9 cellular contexts compared by ENCODE assay signal in genomic region chr16:22948058-22948602, GRCh38.
A peak's percentile ranks its signal among the peaks of the same experiment; 100 is the strongest.
DNase-seq lines count a peak whose midpoint lies in the region; ATAC-seq and TF ChIP-seq lines count a peak whose summit lies in the region.
"Had no signal": no experiment of that assay in that cellular context is flagged by ENCODE, and none has a peak within 500 bp of the region (broad histone marks: within the 10 kb centered on the region; RNA-seq: fewer than 3 reads in every experiment).

No MANE protein-coding gene starts in this region.

- H3K27ac Mint-ChIP-seq in naive B cell = no peak overlapping the region
- H3K27ac Mint-ChIP-seq in CD8-positive, alpha-beta T cell = no peak overlapping the region

- in situ Hi-C loops in GM13977 (cut with MboI; ENCODE audit: low pct_unique_long_range_greater_than_20kb, low sequenced_read_pairs, unreplicated experiment) = no loop called here

- intact Hi-C loops in CD8-positive, alpha-beta T cell (cut with DNase I, micrococcal nuclease) = no loop called here
- intact Hi-C loops in left colon (cut with DNase I, micrococcal nuclease) = loop anchor here in 1 of 2 donors (10.0 kb wide), 1 partner anchor 273 kb away; no protein-coding TSS in a partner anchor

- peaks cover 3% of the 10 kb centered on the region for H3K27me3 ChIP-seq in CD8-positive, alpha-beta T cell (ENCODE audit: insufficient read depth, low read length)

- ATAC-seq in naive B cell (ENCODE audit: low read depth in 2 of 2) (peak; percentile 49 to 53), GM21529 (IDR thresholded peaks at IDR 0.05; ENCODE audit: unreplicated experiment) (no peak), left colon (no peak)
- no peak for ATAC-seq in CD8-positive, alpha-beta T cell

- H3K4me1 Mint-ChIP-seq in naive B cell = peaks cover 9 to 21% (median 17%) of the 10 kb centered on the region in 3 donors
- peaks cover 4% of the 10 kb centered on the region for H3K4me1 Mint-ChIP-seq in CD8-positive, alpha-beta T cell (ENCODE audit: low read depth)

- H3K4me3 Mint-ChIP-seq in naive B cell = peak overlapping the region in 7 of 8 donors; percentile 29 to 81 (median 61)
- no peak overlapping the region for H3K4me3 Mint-ChIP-seq in CD8-positive, alpha-beta T cell

- H3K27me3 Mint-ChIP-seq in naive B cell = peaks cover 50 to 58% (median 51%) of the 10 kb centered on the region in 3 donors
- peaks cover 45% of the 10 kb centered on the region for H3K27me3 Mint-ChIP-seq in CD8-positive, alpha-beta T cell (ENCODE audit: low read depth)

- H3K9me3 ChIP-seq in CD8-positive, alpha-beta T cell (ENCODE audit: low read length) = no peaks in the 10 kb centered on the region
- H3K9me3 ChIP-seq: Caco-2 had no signal

- no peak overlapping the region for H3K27ac ChIP-seq in CD8-positive, alpha-beta T cell (ENCODE audit: low read depth, low read length)

- CTCF ChIA-PET in CD8-positive, alpha-beta T cell (lab: Charles Lee) = no interaction called here

- H3K4me3 ChIP-seq in AG10803 (ENCODE audit: low read length) = peak overlapping the region; percentile 22; the same call in 1 of the 2 replicates
- H3K4me3 ChIP-seq in CD8-positive, alpha-beta T cell (ENCODE audit: low read depth, low read length) = no peak overlapping the region

- no peaks in the 10 kb centered on the region for H3K4me1 ChIP-seq in CD8-positive, alpha-beta T cell (ENCODE audit: insufficient read depth, low read length)
- H3K4me1 ChIP-seq: Caco-2 had no signal

- TF ChIP-seq CTCF in AG10803 (conservative IDR thresholded peaks at IDR 0.05; ENCODE audit: low read length) = 0 out of 2 replicates have a peak, but pooled peaks have one; percentile 1
- no peak for TF ChIP-seq CTCF in GM13977 (IDR thresholded peaks at IDR 0.05; ENCODE audit: extremely low read depth, insufficient read depth, missing control alignments)
- no peak for TF ChIP-seq CTCF in CD8-positive, alpha-beta T cell (IDR thresholded peaks at IDR 0.05)

- H3K36me3 ChIP-seq in CD8-positive, alpha-beta T cell (ENCODE audit: insufficient read depth, low read length) = no peaks in the 10 kb centered on the region

- DNase-seq in AG10803 (ENCODE audit: low read depth) (no peak), GM13977 (ENCODE audit: low spot score) (peak; percentile 15), cerebellum (ENCODE audit: low spot score) (peak; percentile 11), naive B cell (no peak), left colon (no peak), ureter (ENCODE audit: low spot score) (no peak)
- no peak for DNase-seq in CD8-positive, alpha-beta T cell

- peaks cover 0 to 1% (median 0%) of the 10 kb centered on the region in 7 donors for H3K9me3 Mint-ChIP-seq in naive B cell
- H3K9me3 Mint-ChIP-seq in CD8-positive, alpha-beta T cell = no peaks in the 10 kb centered on the region

- H3K36me3 Mint-ChIP-seq in naive B cell = no peaks in the 10 kb centered on the region
- no peaks in the 10 kb centered on the region for H3K36me3 Mint-ChIP-seq in CD8-positive, alpha-beta T cell

- POLR2A ChIA-PET in CD8-positive, alpha-beta T cell (lab: Charles Lee) = no interaction called here

Comparison
In these comparisons a context has a peak if more than half of its experiments do, and no peak if none do; other contexts are left out.
1. DNase-seq: peak in GM13977 (single experiment) and cerebellum (single experiment); none in AG10803 (single experiment), naive B cell (single experiment), CD8-positive, alpha-beta T cell (0 of 7), left colon (0 of 2) and ureter (single experiment).
2. ATAC-seq: peak in naive B cell (2 of 2); none in CD8-positive, alpha-beta T cell (single experiment), GM21529 (single experiment) and left colon (single experiment).